Comparison of ENCODE assay signal across 9 cellular contexts in the genomic region with DNA sequence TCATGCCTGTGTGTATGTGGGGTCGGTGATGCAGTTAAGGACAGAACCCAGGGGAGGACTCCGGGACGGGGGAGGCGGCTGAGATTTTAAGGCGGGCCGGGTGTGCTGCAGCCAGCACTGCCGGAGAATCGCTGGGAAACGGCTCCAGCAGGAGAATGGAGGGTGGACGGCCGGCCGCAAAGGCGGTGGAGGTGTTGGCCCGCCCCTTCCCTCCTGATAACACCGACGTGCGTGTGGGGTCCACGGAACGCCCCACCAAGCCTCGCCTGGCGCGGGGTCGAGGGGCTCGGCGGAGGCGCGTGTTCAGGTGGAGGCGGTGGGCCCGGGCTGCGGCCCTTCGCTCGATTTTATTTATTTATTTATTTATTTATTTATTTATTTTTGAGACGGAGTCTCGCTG. TPM values are rescaled to one million over a fixed set of nuclear protein-coding genes. Genes with fewer than 3 reads are reported as not detected.
DNase-seq lines count a peak whose midpoint lies in the region; ATAC-seq and TF ChIP-seq lines count a peak whose summit lies in the region.
"Had no signal": no experiment of that assay in that cellular context is flagged by ENCODE, and none has a peak within 500 bp of the region (broad histone marks: within the 10 kb centered on the region; RNA-seq: fewer than 3 reads in every experiment).

No MANE protein-coding gene starts in this region.

- peak overlapping the region; percentile 72 for H3K4me3 Mint-ChIP-seq in activated T-helper 2 cell treated with anti-CD3 and anti-CD28 coated beads, Interferon-gamma antibody, Interleukin-2, Interleukin-4, amounts not matched to agents 10 μg/mL and 5 μg/mL and 100 μg/mL, durations not matched to agents 14 hours and 24 hours and 36 hours (ENCODE audit: low read depth)
- peak overlapping the region; percentile 74 for H3K4me3 Mint-ChIP-seq in stimulated activated effector memory CD8-positive, alpha-beta T cell treated with anti-CD3 and anti-CD28 coated beads, Interleukin-12 subunit alpha, Interleukin-12 subunit beta, amount 100 ng/mL, for 72 hours

- BruUV-seq in HCT116 (replicated peaks; lab: Mats Ljungman, UMichigan), result TSS peak; percentile 38

- peak overlapping the region; percentile 42 for H3K27ac Mint-ChIP-seq in activated T-helper 2 cell treated with anti-CD3 and anti-CD28 coated beads, Interferon-gamma antibody, Interleukin-2, Interleukin-4, amounts not matched to agents 10 μg/mL and 5 μg/mL and 100 μg/mL, durations not matched to agents 14 hours and 24 hours and 36 hours
- H3K27ac Mint-ChIP-seq in stimulated activated effector memory CD8-positive, alpha-beta T cell treated with anti-CD3 and anti-CD28 coated beads, Interleukin-12 subunit alpha, Interleukin-12 subunit beta, amount 100 ng/mL, for 72 hours, result no peak overlapping the region

- POLR2A ChIA-PET in HCT116 (lab: Charles Lee), result interaction anchor here (1.8 kb wide), 1 partner anchor 10 kb away, joined by 8 read pairs; no protein-coding TSS in a partner anchor

- no peaks in the 10 kb centered on the region for H4K20me1 ChIP-seq in HCT116 (ENCODE audit: insufficient read depth)

- H3K36me3 Mint-ChIP-seq in activated T-helper 2 cell treated with anti-CD3 and anti-CD28 coated beads, Interferon-gamma antibody, Interleukin-2, Interleukin-4, amounts not matched to agents 10 μg/mL and 5 μg/mL and 100 μg/mL, durations not matched to agents 14 hours and 24 hours and 36 hours (ENCODE audit: low read depth), result peaks cover 5% of the 10 kb centered on the region
- H3K36me3 Mint-ChIP-seq in stimulated activated effector memory CD8-positive, alpha-beta T cell treated with anti-CD3 and anti-CD28 coated beads, Interleukin-12 subunit alpha, Interleukin-12 subunit beta, amount 100 ng/mL, for 72 hours, result peaks cover 6% of the 10 kb centered on the region

- no peaks in the 10 kb centered on the region for H3K27me3 ChIP-seq in HCT116 (ENCODE audit: insufficient read depth, low read length)
- no peaks in the 10 kb centered on the region for H3K27me3 ChIP-seq in right cardiac atrium (ENCODE audit: control insufficient read depth, insufficient read depth)

- H3K4me3 ChIP-seq in HCT116 (replicated peaks in 1 of 2; ENCODE audit: low read depth in 1 of 2, low read length in 2 of 2) (peak overlapping the region in 1 of 2 experiments; percentile 49; a peak in 1 of 4 replicates), right cardiac atrium (ENCODE audit: low read length) (peak overlapping the region; percentile 50)

- no peaks in the 10 kb centered on the region for H3K36me3 ChIP-seq in HCT116 (ENCODE audit: control insufficient read depth in 1 of 2, insufficient read depth in 2 of 2, low read length in 2 of 2)

- peak overlapping the region; percentile 93 for H3K4me2 ChIP-seq in HCT116 (ENCODE audit: low read length)

- no peak for DNase-seq in HCT116 (ENCODE audit: low read depth, low spot score)
- DNase-seq in activated T-helper 2 cell treated with anti-CD3 and anti-CD28 coated beads, Interferon-gamma antibody, Interleukin-2, Interleukin-4, amounts not matched to agents 10 μg/mL and 5 μg/mL and 100 μg/mL, durations not matched to agents 14 hours and 24 hours and 36 hours (ENCODE audit: low spot score), result no peak
- DNase-seq in right cardiac atrium, result peak in 2 of 3 donors; percentile 57 to 66
- DNase-seq in stimulated activated effector memory CD8-positive, alpha-beta T cell treated with anti-CD3 and anti-CD28 coated beads, Interleukin-12 subunit alpha, Interleukin-12 subunit beta, amount 100 ng/mL, for 72 hours (ENCODE audit: low spot score in 2 of 2), result no peak
- DNase-seq in NCI-H1092 (lab: John Stamatoyannopoulos, UW), result no peak
- no peak for DNase-seq in NCI-H345 (lab: John Stamatoyannopoulos, UW)
- DNase-seq: amniotic stem cell had no signal

- H3K79me2 ChIP-seq in HCT116 (ENCODE audit: insufficient read depth, low read length), result no peaks in the 10 kb centered on the region

- no peaks in the 10 kb centered on the region for H3K27me3 Mint-ChIP-seq in activated T-helper 2 cell treated with anti-CD3 and anti-CD28 coated beads, Interferon-gamma antibody, Interleukin-2, Interleukin-4, amounts not matched to agents 10 μg/mL and 5 μg/mL and 100 μg/mL, durations not matched to agents 14 hours and 24 hours and 36 hours (ENCODE audit: low read depth)

- no peak for TF ChIP-seq POLR2A in HCT116 (IDR thresholded peaks at IDR 0.05; ENCODE audit: borderline replicate concordance, extremely low read depth, insufficient read depth, insufficient read length)

- 58% methylated on average over 34 of the region's 34 CpGs for WGBS in right cardiac atrium

- H3K9me2 ChIP-seq in HCT116 (ENCODE audit: insufficient read depth), result no peaks in the 10 kb centered on the region

- TF ChIP-seq CTCF in HCT116 (IDR thresholded peaks at IDR 0.05 in 2 of 3, conservative IDR thresholded peaks at IDR 0.05 in 1 of 3; ENCODE audit: borderline replicate concordance in 1 of 3, insufficient read depth in 1 of 3, low read depth in 2 of 3, low read length in 2 of 3), result no peak

- ATAC-seq in HCT116 (no peak), right cardiac atrium (peak; percentile 2 to 6), GM18873 (IDR thresholded peaks at IDR 0.05; ENCODE audit: low FRiP score, unreplicated experiment) (no peak)
- ATAC-seq in stimulated activated effector memory CD8-positive, alpha-beta T cell treated with anti-CD3 and anti-CD28 coated beads, Interleukin-12 subunit alpha, Interleukin-12 subunit beta, amount 100 ng/mL, for 72 hours, result no peak

- TF ChIP-seq RAD21 in HCT116 (IDR thresholded peaks at IDR 0.05; ENCODE audit: low read depth), result no peak

- H3K9me3 ChIP-seq in HCT116 (ENCODE audit: control insufficient read depth in 1 of 2, insufficient read depth in 1 of 2, low read depth in 1 of 2, low read length in 2 of 2), result no peaks in the 10 kb centered on the region
- H3K9me3 ChIP-seq in right cardiac atrium (ENCODE audit: control insufficient read depth, low read length), result no peaks in the 10 kb centered on the region

- H3K4me1 ChIP-seq in HCT116 (ENCODE audit: control insufficient read depth in 1 of 2, insufficient read depth in 2 of 2, low read length in 2 of 2), result peaks cover 4 to 17% of the 10 kb centered on the region in 2 experiments; a peak in 2 of 4 replicates
- no peaks in the 10 kb centered on the region for H3K4me1 ChIP-seq in right cardiac atrium (ENCODE audit: control insufficient read depth, insufficient read depth, low read length)

- intact Hi-C loops in HCT116 (cut with micrococcal nuclease), result loop anchor here (5.0 to 10.0 kb wide), 2 partner anchors 335 to 487 kb away; partner anchors contain the start of genes BCKDK and SETD1A
- intact Hi-C loops in activated T-helper 2 cell treated with anti-CD3 and anti-CD28 coated beads, Interferon-gamma antibody, Interleukin-2, Interleukin-4, amounts not matched to agents 10 μg/mL and 5 μg/mL and 100 μg/mL, durations not matched to agents 14 hours and 24 hours and 36 hours (cut with micrococcal nuclease), result loop anchor here (2.0 kb wide), 2 partner anchors 21 to 55 kb away; no protein-coding TSS in a partner anchor
- intact Hi-C loops in right cardiac atrium (cut with DNase I), result loop anchor here in 2 of 4 donors (5.0 kb wide), 2 partner anchors 455 to 460 kb away; partner anchors contain the start of gene HSD3B7 (in 1 of the 2)

- H2AFZ ChIP-seq in HCT116 (ENCODE audit: low read depth, low read length, poor library complexity, severe bottlenecking), result no peak overlapping the region

- no peaks in the 10 kb centered on the region for H3K9me3 Mint-ChIP-seq in activated T-helper 2 cell treated with anti-CD3 and anti-CD28 coated beads, Interferon-gamma antibody, Interleukin-2, Interleukin-4, amounts not matched to agents 10 μg/mL and 5 μg/mL and 100 μg/mL, durations not matched to agents 14 hours and 24 hours and 36 hours
- no peaks in the 10 kb centered on the region for H3K9me3 Mint-ChIP-seq in stimulated activated effector memory CD8-positive, alpha-beta T cell treated with anti-CD3 and anti-CD28 coated beads, Interleukin-12 subunit alpha, Interleukin-12 subunit beta, amount 100 ng/mL, for 72 hours

- RAD21 ChIA-PET in HCT116 (lab: Charles Lee; ENCODE audit: low non-redundant PET in 1 of 2, low total read pairs in 2 of 2, uncharacterized antibody in 2 of 2, unreplicated experiment in 2 of 2), result interaction anchor here in 1 of 2 experiments (0.8 kb wide), 1 partner anchor 56 kb away, joined by 3 read pairs; no protein-coding TSS in a partner anchor

- H3K9ac ChIP-seq in HCT116 (ENCODE audit: low read length), result no peak overlapping the region

- no peak overlapping the region for H3K27ac ChIP-seq in HCT116 (ENCODE audit: low read depth, low read length)
- no peak overlapping the region for H3K27ac ChIP-seq in right cardiac atrium (ENCODE audit: low read length)
- H3K27ac ChIP-seq: KMS-11 had no signal

- H3K4me1 Mint-ChIP-seq in activated T-helper 2 cell treated with anti-CD3 and anti-CD28 coated beads, Interferon-gamma antibody, Interleukin-2, Interleukin-4, amounts not matched to agents 10 μg/mL and 5 μg/mL and 100 μg/mL, durations not matched to agents 14 hours and 24 hours and 36 hours (ENCODE audit: low read depth), result peaks cover 29% of the 10 kb centered on the region
- H3K4me1 Mint-ChIP-seq in stimulated activated effector memory CD8-positive, alpha-beta T cell treated with anti-CD3 and anti-CD28 coated beads, Interleukin-12 subunit alpha, Interleukin-12 subunit beta, amount 100 ng/mL, for 72 hours, result peaks cover 45% of the 10 kb centered on the region

- CTCF ChIA-PET in HCT116 (lab: Charles Lee), result interaction anchor here (0.8 to 3.4 kb wide), 7 partner anchors 10 to 500 kb away, joined by 3 to 36 read pairs (median 6); partner anchors contain the start of genes HSD3B7, ZNF646 and ZNF668

RNA-seq across cellular contexts. Expression of gene ZNF843, which starts 0.6 kb away (rescaled TPM):
- total RNA-seq in HCT116 (2021; ENCODE audit: unreplicated experiment) (0.69 TPM), right cardiac atrium (1 to 10 TPM; 2.1 to 4.2 (median 3.1) TPM)
- polyA plus RNA-seq in HCT116 (2012), result 0.42 and 0.60 TPM in 2 replicates
- total RNA-seq in activated T-helper 2 cell treated with anti-CD3 and anti-CD28 coated beads, Interferon-gamma antibody, Interleukin-2, Interleukin-4, amounts not matched to agents 10 μg/mL and 5 μg/mL and 100 μg/mL, durations not matched to agents 14 hours and 24 hours and 36 hours, result 0.27 and 0.41 TPM in 2 replicates
- 1.8 TPM for polyA plus RNA-seq in right cardiac atrium

RNA-seq across cellular contexts. Expression of gene COX6A2, which starts 13.8 kb away (rescaled TPM):
- total RNA-seq in HCT116 (2021; ENCODE audit: unreplicated experiment) (not detected), right cardiac atrium (1,000 to 10,000 TPM in 2 of 4 donors, 100 to 1,000 TPM in 2; 574 to 1,093 (median 918) TPM)
- not detected in 2 replicates for polyA plus RNA-seq in HCT116 (2012)
- not detected in 2 replicates for total RNA-seq in activated T-helper 2 cell treated with anti-CD3 and anti-CD28 coated beads, Interferon-gamma antibody, Interleukin-2, Interleukin-4, amounts not matched to agents 10 μg/mL and 5 μg/mL and 100 μg/mL, durations not matched to agents 14 hours and 24 hours and 36 hours
- polyA plus RNA-seq in right cardiac atrium, result 4,696 TPM

RNA-seq across cellular contexts. Expression of gene ARMC5, which starts 17.3 kb away (rescaled TPM):
- total RNA-seq in HCT116 (2021; ENCODE audit: unreplicated experiment) (11.8 TPM), right cardiac atrium (1 to 10 TPM; 6.8 to 9.0 (median 7.7) TPM)
- polyA plus RNA-seq in HCT116 (2012), result 9.9 and 10.2 TPM in 2 replicates
- 10.5 and 10.6 TPM in 2 replicates for total RNA-seq in activated T-helper 2 cell treated with anti-CD3 and anti-CD28 coated beads, Interferon-gamma antibody, Interleukin-2, Interleukin-4, amounts not matched to agents 10 μg/mL and 5 μg/mL and 100 μg/mL, durations not matched to agents 14 hours and 24 hours and 36 hours
- 8.5 TPM for polyA plus RNA-seq in right cardiac atrium

RNA-seq across cellular contexts. Expression of gene TGFB1I1, which starts 30.0 kb away (rescaled TPM):
- total RNA-seq in HCT116 (2021; ENCODE audit: unreplicated experiment), result 8.7 TPM
- polyA plus RNA-seq in HCT116 (2012), result 12.0 and 12.8 TPM in 2 replicates
- total RNA-seq in activated T-helper 2 cell treated with anti-CD3 and anti-CD28 coated beads, Interferon-gamma antibody, Interleukin-2, Interleukin-4, amounts not matched to agents 10 μg/mL and 5 μg/mL and 100 μg/mL, durations not matched to agents 14 hours and 24 hours and 36 hours, result 1.2 and 1.7 TPM in 2 replicates
- 10 to 100 TPM; 36.3 to 87.6 (median 55.1) TPM for total RNA-seq in right cardiac atrium
- polyA plus RNA-seq in right cardiac atrium, result 33.2 TPM

RNA-seq across cellular contexts. Expression of gene SLC5A2, which starts 41.0 kb away (rescaled TPM):
- 0.10 TPM for total RNA-seq in HCT116 (2021; ENCODE audit: unreplicated experiment)
- 0.94 and 4.3 TPM in 2 replicates for polyA plus RNA-seq in HCT116 (2012)
- total RNA-seq in activated T-helper 2 cell treated with anti-CD3 and anti-CD28 coated beads, Interferon-gamma antibody, Interleukin-2, Interleukin-4, amounts not matched to agents 10 μg/mL and 5 μg/mL and 100 μg/mL, durations not matched to agents 14 hours and 24 hours and 36 hours, result not detected in 2 replicates
- not detected for total RNA-seq in right cardiac atrium
- polyA plus RNA-seq in right cardiac atrium, result 1.2 TPM

Comparison
In these comparisons a context has a peak if more than half of its experiments do, and no peak if none do; other contexts are left out.
1. ATAC-seq: peak in right cardiac atrium (2 of 2); none in HCT116 (single experiment), stimulated activated effector memory CD8-positive, alpha-beta T cell treated with anti-CD3 and anti-CD28 coated beads, Interleukin-12 subunit alpha, Interleukin-12 subunit beta, amount 100 ng/mL, for 72 hours (single experiment) and GM18873 (single experiment).
2. DNase-seq: peak in right cardiac atrium (2 of 3); none in HCT116 (single experiment), activated T-helper 2 cell treated with anti-CD3 and anti-CD28 coated beads, Interferon-gamma antibody, Interleukin-2, Interleukin-4, amounts not matched to agents 10 μg/mL and 5 μg/mL and 100 μg/mL, durations not matched to agents 14 hours and 24 hours and 36 hours (single experiment), stimulated activated effector memory CD8-positive, alpha-beta T cell treated with anti-CD3 and anti-CD28 coated beads, Interleukin-12 subunit alpha, Interleukin-12 subunit beta, amount 100 ng/mL, for 72 hours (0 of 2), NCI-H1092 (single experiment) and NCI-H345 (single experiment).
3. RNA of gene COX6A2, which starts 13.8 kb away (total RNA-seq): 574 to 1,093 TPM in right cardiac atrium; not detected in HCT116 (single experiment) and not detected in activated T-helper 2 cell treated with anti-CD3 and anti-CD28 coated beads, Interferon-gamma antibody, Interleukin-2, Interleukin-4, amounts not matched to agents 10 μg/mL and 5 μg/mL and 100 μg/mL, durations not matched to agents 14 hours and 24 hours and 36 hours; every median in the first group is over 100 times any median in the second.